ENCODE assay signal across 15 cellular contexts in the genomic region with DNA sequence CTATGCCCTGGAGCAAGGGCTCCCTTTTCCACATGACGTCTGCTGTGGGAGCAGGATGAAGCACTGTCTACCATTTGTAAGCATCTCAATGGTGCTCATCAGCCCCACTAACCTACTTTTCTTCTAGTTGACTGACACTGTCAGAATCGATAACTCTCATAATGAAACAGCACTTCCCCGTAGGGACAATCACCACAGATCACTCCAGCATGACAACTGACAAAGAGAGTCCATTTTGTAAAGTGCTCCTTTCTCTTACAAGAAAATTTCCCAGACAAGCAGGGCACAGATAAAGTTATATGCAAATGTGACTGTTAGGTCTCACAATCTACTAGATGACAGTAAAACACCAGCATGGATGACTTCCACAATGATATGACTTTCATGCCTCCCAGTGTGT. TPM values are rescaled to one million over a fixed set of nuclear protein-coding genes. Genes with fewer than 3 reads are reported as not detected.
DNase-seq lines count a peak whose midpoint lies in the region; ATAC-seq, FAIRE-seq and TF ChIP-seq lines count a peak whose summit lies in the region.
"Had no signal": no experiment of that assay in that cellular context is flagged by ENCODE, and none has a peak within 500 bp of the region (broad histone marks: within the 10 kb centered on the region; RNA-seq: fewer than 3 reads in every experiment).

No MANE protein-coding gene starts in this region.

- H3K36me3 Mint-ChIP-seq in HFFc6 (ENCODE audit: low read depth): no peaks in the 10 kb centered on the region

- TF ChIP-seq CTCF in HFFc6 (IDR thresholded peaks at IDR 0.05): no peak

- peak; percentile 79 for FAIRE-seq in GM12891 (lab: Jason Lieb, UNC)
- FAIRE-seq: G401.6 had no signal

- no peaks in the 10 kb centered on the region for H3K27me3 Mint-ChIP-seq in HFFc6 (ENCODE audit: insufficient read depth)

- no peaks in the 10 kb centered on the region for H3K9me3 Mint-ChIP-seq in HFFc6
- H3K9me3 Mint-ChIP-seq: H9 had no signal

- TF ChIP-seq POLR2A in GM12891 (IDR thresholded peaks at IDR 0.05; ENCODE audit: low read depth, low read length): no peak

- H3K27ac Mint-ChIP-seq in HFFc6: no peak overlapping the region

- ATAC-seq in GM19043 (IDR thresholded peaks at IDR 0.05; ENCODE audit: low read depth, unreplicated experiment): peak; percentile 69
- ATAC-seq in HG02852 (IDR thresholded peaks at IDR 0.05; ENCODE audit: unreplicated experiment): peak; percentile 71
- ATAC-seq in HG03439 (IDR thresholded peaks at IDR 0.05; ENCODE audit: unreplicated experiment): no peak
- ATAC-seq: mucosa of descending colon had no signal

- DNase-seq in GM12891 (ENCODE audit: insufficient read length, low spot score) (no peak), SK-MEL-5 (ENCODE audit: low read depth, low spot score) (peak; percentile 33), DMS 273 treated with DMSO at 0.1 percent for 48 hours (lab: John Stamatoyannopoulos, UW) (no peak), DMS79 treated with DMSO at 0.1 percent for 48 hours (lab: John Stamatoyannopoulos, UW) (no peak), HFFc6 (no peak)
- DNase-seq: activated naive CD4-positive, alpha-beta T cell; dermis blood vessel endothelial cell; H9; mucosa of descending colon; SK-N-SH; stimulated activated naive CD4-positive, alpha-beta T cell treated with Interleukin-2 at 50 U/mL for 16 hours had no signal

- in situ Hi-C loops in SK-MEL-5 (cut with HindIII; ENCODE audit: low pct_unique_long_range_greater_than_20kb, low sequenced_read_pairs): no loop called here

- peaks cover 11% of the 10 kb centered on the region for H3K4me1 Mint-ChIP-seq in HFFc6 (ENCODE audit: low read depth)

- no peak overlapping the region for H3K4me3 Mint-ChIP-seq in HFFc6
- H3K4me3 Mint-ChIP-seq: H9 had no signal

TF ChIP-seq in GM12891, 5 proteins besides CTCF, POLR2A, EP300 and RAD21:
- TF ChIP-seq SPI1 (IDR thresholded peaks at IDR 0.05; ENCODE audit: low read depth, low read length): peak; percentile 36; the same call in 1 of the 2 replicates
- TF ChIP-seq PAX5 (IDR thresholded peaks at IDR 0.05; ENCODE audit: insufficient read depth, low read length, severe bottlenecking): no peak

RNA-seq across cellular contexts. Expression of gene HEBP2, which starts 46.4 kb away (rescaled TPM):
- polyA plus RNA-seq in GM12891 (2012; ENCODE audit: low read depth, missing spikeins): 8.0 TPM
- 17.0 and 22.9 TPM in 2 replicates for total RNA-seq in SK-MEL-5 (2014; rRNA removed; shearing (Covaris generic))
- 13.7 and 18.6 TPM in 2 replicates for polyA plus RNA-seq in SK-MEL-5 (2015; cell fraction: cytosol; rRNA removed)
- polyA plus RNA-seq in SK-MEL-5 (2015; cell fraction: nucleus; rRNA removed): 1.9 and 6.5 TPM in 2 replicates
- 10 to 100 TPM; 39.7 to 48.4 (median 44.9) TPM for total RNA-seq in HFFc6 (2021; fragmentation: NEBNext Ultra II Directional; extraction: Animal tissue kit (Norgen Biotek cat#: 25700))

RNA-seq across cellular contexts. Expression of gene NHSL1, which starts 48.8 kb away (rescaled TPM):
- polyA plus RNA-seq in GM12891 (2012; ENCODE audit: low read depth, missing spikeins): 0.09 TPM
- 64.2 and 69.4 TPM in 2 replicates for total RNA-seq in SK-MEL-5 (2014; rRNA removed; shearing (Covaris generic))
- 68.9 and 85.1 TPM in 2 replicates for polyA plus RNA-seq in SK-MEL-5 (2015; cell fraction: cytosol; rRNA removed)
- 88.4 and 118 TPM in 2 replicates for polyA plus RNA-seq in SK-MEL-5 (2015; cell fraction: nucleus; rRNA removed)
- total RNA-seq in HFFc6 (2021; fragmentation: NEBNext Ultra II Directional; extraction: Animal tissue kit (Norgen Biotek cat#: 25700)): 10 to 100 TPM in 3 of 6 experiments, 1 to 10 TPM in 3; 4.4 to 12.3 (median 10.1) TPM
